ENCODE assay signal across 16 cellular contexts in the genomic region with DNA sequence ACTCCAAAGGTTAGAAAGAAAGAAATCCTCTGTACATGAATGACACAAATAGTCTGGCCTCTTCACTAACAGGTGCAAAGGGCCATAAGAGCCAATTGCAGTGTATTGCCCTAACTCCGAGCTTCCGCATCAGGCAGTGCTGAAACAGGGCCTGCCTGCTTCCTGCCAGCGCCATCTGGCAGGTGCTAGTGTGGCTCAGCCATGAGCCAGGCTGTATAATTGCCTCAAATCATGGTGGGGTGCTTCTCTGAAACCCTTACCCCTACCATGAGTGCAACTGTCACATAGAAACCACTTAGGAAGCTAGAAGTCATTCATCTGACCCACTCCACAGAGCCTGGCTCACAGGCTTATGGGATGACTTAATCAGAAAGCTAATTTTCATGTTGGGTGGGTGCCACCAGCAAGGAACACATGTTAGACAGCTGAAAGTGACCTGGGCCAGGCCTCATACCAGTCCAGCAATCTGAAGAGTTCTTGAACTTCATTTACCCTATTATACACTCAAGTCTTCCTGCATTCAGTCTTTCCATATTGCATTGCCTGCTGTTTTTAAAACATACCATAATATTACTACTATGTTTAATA.
A peak's percentile ranks its signal among the peaks of the same experiment; 100 is the strongest.
DNase-seq lines count a peak whose midpoint lies in the region; ATAC-seq and TF ChIP-seq lines count a peak whose summit lies in the region.
"Had no signal": no experiment of that assay in that cellular context is flagged by ENCODE, and none has a peak within 500 bp of the region (broad histone marks: within the 10 kb centered on the region; RNA-seq: fewer than 3 reads in every experiment).

No MANE protein-coding gene starts in this region.

- intact Hi-C loops in spleen (cut with DNase I; ENCODE audit: low total_unique reads) = no loop called here

- H3K4me3 ChIP-seq in spleen = no peak overlapping the region
- H3K4me3 ChIP-seq: BLaER1 treated with 17β-estradiol and CSF1 and Interleukin-3, amounts not matched to agents 10 nM and 100 nM; breast epithelium; right lobe of liver had no signal

- H3K27me3 ChIP-seq in spleen (replicated peaks in 1 of 7) = no peaks in the 10 kb centered on the region
- H3K27me3 ChIP-seq: BLaER1 treated with 17β-estradiol and CSF1 and Interleukin-3, amounts not matched to agents 10 nM and 100 nM; breast epithelium; right lobe of liver had no signal

- no peaks in the 10 kb centered on the region for H3K4me1 ChIP-seq in spleen
- H3K4me1 ChIP-seq: breast epithelium, right lobe of liver had no signal

- H3K36me3 Mint-ChIP-seq in brain = peaks cover 18% of the 10 kb centered on the region

- peaks cover 6% of the 10 kb centered on the region for H3K27me3 Mint-ChIP-seq in brain

- DNase-seq in DMS 273 (lab: John Stamatoyannopoulos, UW; ENCODE audit: unreplicated experiment) (peak; percentile 89), NCI-H2107 treated with DMSO at 0.1 percent for 48 hours (lab: John Stamatoyannopoulos, UW; ENCODE audit: unreplicated experiment) (peak; percentile 97), epidermal melanocyte (ENCODE audit: insufficient read length, low spot score) (no peak), spleen (no peak)
- DNase-seq: activated CD4-positive, alpha-beta T cell treated with anti-CD3 and anti-CD28 coated beads, Interleukin-2, amount 50 U/mL, for 1 hour; activated effector memory CD4-positive, alpha-beta T cell treated with anti-CD3 and anti-CD28 coated beads, Interleukin-2, amount 50 U/mL, for 16 hours; right lobe of liver; SW 1271; trophoblast cell had no signal

- H3K9me3 ChIP-seq in spleen = peaks cover 0 to 11% (median 4%) of the 10 kb centered on the region in 8 donors
- H3K9me3 ChIP-seq: breast epithelium, right lobe of liver had no signal

- WGBS in spleen, 5 donors = 76 to 88% (median 79%) methylated on average over 3 of the region's 3 CpGs

- TF ChIP-seq CTCF in brain (conservative IDR thresholded peaks at IDR 0.05) = no peak
- no peak for TF ChIP-seq CTCF in spleen (IDR thresholded peaks at IDR 0.05 in 8 of 11, conservative IDR thresholded peaks at IDR 0.05 in 3 of 11)

- no peak overlapping the region for H3K27ac ChIP-seq in spleen
- H3K27ac ChIP-seq: BLaER1 treated with 17β-estradiol and CSF1 and Interleukin-3, amounts not matched to agents 10 nM and 100 nM; breast epithelium; epithelial cell of prostate; right lobe of liver had no signal

- H3K9me3 Mint-ChIP-seq in brain = peaks cover 4 to 15% (median 8%) of the 10 kb centered on the region in 5 experiments

- TF ChIP-seq POLR2A in spleen (IDR thresholded peaks at IDR 0.05) = no peak

- H3K4me1 Mint-ChIP-seq in brain = peaks cover 21% of the 10 kb centered on the region

- no peaks in the 10 kb centered on the region for H3K36me3 ChIP-seq in spleen
- H3K36me3 ChIP-seq: BLaER1 treated with 17β-estradiol and CSF1 and Interleukin-3, amounts not matched to agents 10 nM and 100 nM; breast epithelium; right lobe of liver had no signal

- H3K4me3 Mint-ChIP-seq in brain = no peak overlapping the region

- peak overlapping the region in 3 of 5 experiments; percentile 70 to 81 (median 81) for H3K27ac Mint-ChIP-seq in brain

- ATAC-seq in HG02642 (IDR thresholded peaks at IDR 0.05; ENCODE audit: poor library complexity, unreplicated experiment) (peak; percentile 76), HG03095 (IDR thresholded peaks at IDR 0.05; ENCODE audit: unreplicated experiment) (no peak), HG02798 (IDR thresholded peaks at IDR 0.05; ENCODE audit: poor library complexity, unreplicated experiment) (no peak)
- ATAC-seq: right lobe of liver had no signal

Comparison
In these comparisons a context has a peak if more than half of its experiments do, and no peak if none do; other contexts are left out.
1. DNase-seq: peak in DMS 273 (single experiment) and NCI-H2107 treated with DMSO at 0.1 percent for 48 hours (single experiment); none in epidermal melanocyte (single experiment) and spleen (single experiment).